In the genomic region with DNA sequence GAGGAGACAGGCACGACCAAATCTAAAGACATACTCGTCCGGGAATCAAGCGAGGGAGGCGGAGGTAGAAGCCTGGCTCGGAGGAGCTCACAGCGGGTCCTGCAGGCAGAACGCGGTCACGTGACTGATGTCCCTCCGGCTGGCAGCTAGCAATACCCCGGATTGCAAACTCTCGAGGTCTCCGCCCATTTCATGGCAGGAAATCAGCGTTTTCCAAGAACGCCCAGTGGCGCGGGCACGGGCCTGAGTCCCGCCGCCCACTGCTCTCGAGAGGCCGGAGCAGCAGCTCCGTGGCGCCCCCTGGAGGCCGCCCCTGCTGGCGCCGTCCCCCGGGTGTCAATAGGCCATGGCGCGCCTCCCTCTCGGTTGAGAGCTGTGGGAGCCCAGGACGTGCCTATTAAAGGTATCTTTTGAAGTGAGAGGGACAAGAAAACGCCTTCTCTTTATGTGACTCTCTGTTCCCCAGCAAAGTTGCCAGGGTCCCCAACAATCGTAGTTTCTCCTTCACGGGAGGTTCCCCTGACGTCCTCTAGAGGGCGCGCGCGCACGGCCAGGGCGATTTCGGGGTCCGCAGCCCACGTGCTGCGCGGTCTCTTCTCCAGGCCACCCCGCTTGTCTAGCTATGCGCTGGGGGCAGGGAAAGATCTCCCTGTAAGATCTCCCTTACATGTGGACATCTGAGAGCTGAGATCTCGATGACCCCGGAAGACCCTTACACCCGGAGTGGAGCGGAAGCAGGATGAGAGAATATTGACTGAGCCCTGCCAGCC, we compare ENCODE assay signal across 8 cellular contexts. TPM values are rescaled to one million over a fixed set of nuclear protein-coding genes. Genes with fewer than 3 reads are reported as not detected.
A peak's percentile ranks its signal among the peaks of the same experiment; 100 is the strongest.
DNase-seq lines count a peak whose midpoint lies in the region; ATAC-seq and TF ChIP-seq lines count a peak whose summit lies in the region.

No MANE protein-coding gene starts in this region.

- intact Hi-C loops in left colon (cut with DNase I, micrococcal nuclease) = loop anchor here in 1 of 2 donors (5.0 kb wide), 1 partner anchor 134 kb away; no protein-coding TSS in a partner anchor

- peak; percentile 99 for TF ChIP-seq CTCF in HFF-Myc (IDR thresholded peaks at IDR 0.05; ENCODE audit: low read depth, low read length, missing control alignments)

- ATAC-seq in left colon (peak; percentile 96), GM18520 (IDR thresholded peaks at IDR 0.05; ENCODE audit: unreplicated experiment) (no peak)

- H3K4me3 ChIP-seq in HFF-Myc (replicated peaks; ENCODE audit: low read depth, low read length) = peak overlapping the region; percentile 34

- peak; percentile 78 to 81 for DNase-seq in AML-193 (lab: John Stamatoyannopoulos, UW)
- peak; percentile 87 for DNase-seq in HFF-Myc (ENCODE audit: extremely low read depth, low read depth)
- peak; percentile 71 for DNase-seq in NCI-H526 treated with DMSO at 0.1 percent for 48 hours (lab: John Stamatoyannopoulos, UW)
- DNase-seq in activated CD4-positive, alpha-beta T cell treated with anti-CD3 and anti-CD28 coated beads, Interleukin-2, amount 50 U/mL, for 1 hour = peak; percentile 56
- DNase-seq in dedifferentiated amniotic fluid mesenchymal stem cell (ENCODE audit: extremely low spot score) = peak; percentile 95
- peak; percentile 86 to 91 for DNase-seq in left colon
- DNase-seq in stimulated activated CD4-positive, alpha-beta T cell treated with anti-CD3 and anti-CD28 coated beads, Interleukin-1b, Interleukin-23, amount 100 ng/mL, for 1 hour (ENCODE audit: low read depth in 2 of 2) = peak; percentile 3 to 30

RNA-seq across cellular contexts. Expression of a gene that starts 37.3 kb away (rescaled TPM):
- total RNA-seq in left colon = 10 to 100 TPM; 34.3 to 48.8 TPM

Comparison
In these comparisons a context has a peak if more than half of its experiments do, and no peak if none do; other contexts are left out.
1. DNase-seq: peak in every context shown above with its lines; median percentile 95 in dedifferentiated amniotic fluid mesenchymal stem cell; 88 in left colon; 87 in HFF-Myc; 80 in AML-193; 71 in NCI-H526 treated with DMSO at 0.1 percent for 48 hours; 56 in activated CD4-positive, alpha-beta T cell treated with anti-CD3 and anti-CD28 coated beads, Interleukin-2, amount 50 U/mL, for 1 hour; 16 in stimulated activated CD4-positive, alpha-beta T cell treated with anti-CD3 and anti-CD28 coated beads, Interleukin-1b, Interleukin-23, amount 100 ng/mL, for 1 hour.